1 cellular context compared by ENCODE assay signal in genomic region chr6:37653933-37654565, GRCh38.
A peak's percentile ranks its signal among the peaks of the same experiment; 100 is the strongest.
TF ChIP-seq lines count a peak whose summit lies in the region.

No MANE protein-coding gene starts in this region.

TF ChIP-seq in H1, 55 proteins besides CTCF, POLR2A, EP300 and RAD21 (continued from another document):
- TF ChIP-seq KDM1A (IDR thresholded peaks at IDR 0.05; ENCODE audit: borderline replicate concordance, low read length) (0 out of 2 replicates have a peak, but pooled peaks have one; percentile 20), SIRT6 (IDR thresholded peaks at IDR 0.05; ENCODE audit: low read length) (no peak), MAX (IDR thresholded peaks at IDR 0.05) (no peak), RFX5 (IDR thresholded peaks at IDR 0.05; ENCODE audit: borderline replicate concordance, low read depth, low read length) (no peak), TAF1 (IDR thresholded peaks at IDR 0.05; ENCODE audit: low read depth, low read length) (no peak), ATF3 (IDR thresholded peaks at IDR 0.05; ENCODE audit: insufficient read depth, low read depth, low read length) (peak; percentile 85), E2F6 (IDR thresholded peaks at IDR 0.05) (no peak), CTBP2 (IDR thresholded peaks at IDR 0.05; ENCODE audit: borderline replicate concordance, insufficient read depth, insufficient read length, low read length) (no peak), CHD7 (IDR thresholded peaks at IDR 0.05; ENCODE audit: insufficient replicate concordance, low read length) (no peak), POU5F1 (IDR thresholded peaks at IDR 0.05; ENCODE audit: low read depth, low read length) (no peak), CBX5 (IDR thresholded peaks at IDR 0.05; ENCODE audit: low read depth, low read length) (no peak), CHD1 (IDR thresholded peaks at IDR 0.05; ENCODE audit: low read depth, low read length) (no peak), EGR1 (IDR thresholded peaks at IDR 0.05; ENCODE audit: borderline replicate concordance, low read depth, low read length) (no peak), ASH2L (IDR thresholded peaks at IDR 0.05; ENCODE audit: low read length) (no peak)
TF ChIP-seq in H1: peak in this region for 6.
